In the genomic region with DNA sequence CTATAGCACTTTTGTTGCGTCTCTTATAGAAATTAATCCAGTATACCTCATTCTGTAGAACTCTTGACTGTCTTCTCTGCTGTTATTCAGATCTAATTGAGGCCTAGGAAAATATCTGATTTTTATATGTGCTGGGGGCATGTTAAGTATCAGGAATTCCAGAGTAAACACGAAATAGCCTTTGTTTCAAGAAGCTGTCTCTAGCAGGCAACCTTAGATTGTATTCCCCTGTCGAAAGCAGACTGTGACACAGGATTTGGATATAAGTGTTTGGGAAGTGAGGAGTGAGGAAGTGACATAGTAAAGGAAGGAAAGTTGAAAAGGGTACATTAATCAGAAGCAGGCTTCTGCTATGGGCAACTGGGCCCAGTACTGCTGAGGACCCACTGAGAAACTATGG, we compare ENCODE assay signal across 13 cellular contexts.
DNase-seq lines count a peak whose midpoint lies in the region; ATAC-seq, FAIRE-seq and TF ChIP-seq lines count a peak whose summit lies in the region.
"Had no signal": no experiment of that assay in that cellular context is flagged by ENCODE, and none has a peak within 500 bp of the region (broad histone marks: within the 10 kb centered on the region; RNA-seq: fewer than 3 reads in every experiment).

No MANE protein-coding gene starts in this region.

- no peaks in the 10 kb centered on the region for H3K36me3 ChIP-seq in astrocyte (ENCODE audit: insufficient read depth, low read length)
- H3K36me3 ChIP-seq: vagina had no signal

- H3K4me3 ChIP-seq in astrocyte (ENCODE audit: insufficient read depth, low read depth, low read length) = no peak overlapping the region
- H3K4me3 ChIP-seq: hepatocyte, vagina had no signal

- no peak for DNase-seq in stimulated activated naive CD8-positive, alpha-beta T cell treated with anti-CD3 and anti-CD28 coated beads, Interleukin-15, Interleukin-2, amounts not matched to agents 100 U/mL and 50 U/mL, for 24 hours
- DNase-seq in astrocyte (ENCODE audit: low read depth) (peak; percentile 38), foreskin keratinocyte (no peak), NCI-H2107 (lab: John Stamatoyannopoulos, UW) (no peak), SHP77 (lab: John Stamatoyannopoulos, UW) (no peak), 8988T (no peak)
- DNase-seq: NCI-H345 had no signal

- no peaks in the 10 kb centered on the region for H3K27me3 Mint-ChIP-seq in stimulated activated naive CD8-positive, alpha-beta T cell treated with anti-CD3 and anti-CD28 coated beads, Interleukin-15, Interleukin-2, amounts not matched to agents 100 ng/mL and 50 ng/mL, for 24 hours
- H3K27me3 Mint-ChIP-seq in astrocyte (ENCODE audit: low read depth, unreplicated experiment) = no peaks in the 10 kb centered on the region

- H3K4me1 ChIP-seq in astrocyte (ENCODE audit: insufficient read depth, low read length) (peaks cover 15% of the 10 kb centered on the region), foreskin keratinocyte (peaks cover 20% of the 10 kb centered on the region)
- H3K4me1 ChIP-seq: vagina had no signal

- no peak for TF ChIP-seq CTCF in astrocyte (IDR thresholded peaks at IDR 0.05; ENCODE audit: insufficient read depth, low read depth, low read length)
- TF ChIP-seq CTCF in foreskin keratinocyte (conservative IDR thresholded peaks at IDR 0.05) = no peak

- no peak for ATAC-seq in stimulated activated naive CD8-positive, alpha-beta T cell treated with anti-CD3 and anti-CD28 coated beads, Interleukin-15, Interleukin-2, amounts not matched to agents 100 U/mL and 50 U/mL, for 24 hours
- ATAC-seq in foreskin keratinocyte (no peak), HG03469 (IDR thresholded peaks at IDR 0.05; ENCODE audit: unreplicated experiment) (no peak)

- peak overlapping the region; percentile 66 for H3K4me2 ChIP-seq in astrocyte (ENCODE audit: low read length)
- H3K4me2 ChIP-seq: hepatocyte had no signal

- H3K9me3 ChIP-seq in astrocyte (ENCODE audit: insufficient read depth, low read depth, low read length) = no peaks in the 10 kb centered on the region
- H3K9me3 ChIP-seq: vagina had no signal

- H3K4me3 Mint-ChIP-seq in stimulated activated naive CD8-positive, alpha-beta T cell treated with anti-CD3 and anti-CD28 coated beads, Interleukin-15, Interleukin-2, amounts not matched to agents 100 ng/mL and 50 ng/mL, for 24 hours = no peak overlapping the region
- no peak overlapping the region for H3K4me3 Mint-ChIP-seq in astrocyte (ENCODE audit: unreplicated experiment)

- peak overlapping the region; percentile 85 for H3K27ac Mint-ChIP-seq in stimulated activated naive CD8-positive, alpha-beta T cell treated with anti-CD3 and anti-CD28 coated beads, Interleukin-15, Interleukin-2, amounts not matched to agents 100 ng/mL and 50 ng/mL, for 24 hours
- H3K27ac Mint-ChIP-seq in astrocyte (ENCODE audit: unreplicated experiment) = peak overlapping the region; percentile 79

- peak overlapping the region; percentile 37 for H3K9ac ChIP-seq in astrocyte (ENCODE audit: low read length)

- H3K27ac ChIP-seq in astrocyte (ENCODE audit: low read depth, low read length) = peak overlapping the region; percentile 69
- H3K27ac ChIP-seq in foreskin keratinocyte = peak overlapping the region; percentile 8
- H3K27ac ChIP-seq: hepatocyte, vagina had no signal

- H4K20me1 ChIP-seq in astrocyte (ENCODE audit: insufficient read depth, low read length) = no peaks in the 10 kb centered on the region

- H3K36me3 Mint-ChIP-seq in stimulated activated naive CD8-positive, alpha-beta T cell treated with anti-CD3 and anti-CD28 coated beads, Interleukin-15, Interleukin-2, amounts not matched to agents 100 ng/mL and 50 ng/mL, for 24 hours (ENCODE audit: low read depth) = no peaks in the 10 kb centered on the region
- H3K36me3 Mint-ChIP-seq in astrocyte (ENCODE audit: low read depth, unreplicated experiment) = peaks cover 1% of the 10 kb centered on the region
- H3K36me3 Mint-ChIP-seq: activated naive CD4-positive, alpha-beta T cell treated with anti-CD3 and anti-CD28 coated beads, Interleukin-2, amount 50 U/mL, for 72 hours had no signal

- FAIRE-seq in astrocyte (lab: Jason Lieb, UNC) = no peak
- FAIRE-seq: RCC 7860 had no signal

- peaks cover 40% of the 10 kb centered on the region for H3K4me1 Mint-ChIP-seq in stimulated activated naive CD8-positive, alpha-beta T cell treated with anti-CD3 and anti-CD28 coated beads, Interleukin-15, Interleukin-2, amounts not matched to agents 100 ng/mL and 50 ng/mL, for 24 hours (ENCODE audit: low read depth)
- peaks cover 15% of the 10 kb centered on the region for H3K4me1 Mint-ChIP-seq in astrocyte (ENCODE audit: low read depth, unreplicated experiment)

- H3K9me3 Mint-ChIP-seq in stimulated activated naive CD8-positive, alpha-beta T cell treated with anti-CD3 and anti-CD28 coated beads, Interleukin-15, Interleukin-2, amounts not matched to agents 100 ng/mL and 50 ng/mL, for 24 hours = peaks cover 3% of the 10 kb centered on the region
- H3K9me3 Mint-ChIP-seq in astrocyte (ENCODE audit: unreplicated experiment) = peaks cover 6% of the 10 kb centered on the region
- H3K9me3 Mint-ChIP-seq: activated naive CD4-positive, alpha-beta T cell treated with anti-CD3 and anti-CD28 coated beads, Interleukin-2, amount 50 U/mL, for 72 hours had no signal

- peak overlapping the region; percentile 52 for H2AFZ ChIP-seq in astrocyte (ENCODE audit: low read depth, low read length)
- H2AFZ ChIP-seq: hepatocyte had no signal

- H3K27me3 ChIP-seq in astrocyte (ENCODE audit: insufficient read depth, low read length) (no peaks in the 10 kb centered on the region), foreskin keratinocyte (no peaks in the 10 kb centered on the region)
- H3K27me3 ChIP-seq: hepatocyte, vagina had no signal

- H3K79me2 ChIP-seq in astrocyte (ENCODE audit: insufficient read depth, low read length) = no peaks in the 10 kb centered on the region
- H3K79me2 ChIP-seq: hepatocyte had no signal
